ENCODE assay signal across 9 cellular contexts in the genomic region with DNA sequence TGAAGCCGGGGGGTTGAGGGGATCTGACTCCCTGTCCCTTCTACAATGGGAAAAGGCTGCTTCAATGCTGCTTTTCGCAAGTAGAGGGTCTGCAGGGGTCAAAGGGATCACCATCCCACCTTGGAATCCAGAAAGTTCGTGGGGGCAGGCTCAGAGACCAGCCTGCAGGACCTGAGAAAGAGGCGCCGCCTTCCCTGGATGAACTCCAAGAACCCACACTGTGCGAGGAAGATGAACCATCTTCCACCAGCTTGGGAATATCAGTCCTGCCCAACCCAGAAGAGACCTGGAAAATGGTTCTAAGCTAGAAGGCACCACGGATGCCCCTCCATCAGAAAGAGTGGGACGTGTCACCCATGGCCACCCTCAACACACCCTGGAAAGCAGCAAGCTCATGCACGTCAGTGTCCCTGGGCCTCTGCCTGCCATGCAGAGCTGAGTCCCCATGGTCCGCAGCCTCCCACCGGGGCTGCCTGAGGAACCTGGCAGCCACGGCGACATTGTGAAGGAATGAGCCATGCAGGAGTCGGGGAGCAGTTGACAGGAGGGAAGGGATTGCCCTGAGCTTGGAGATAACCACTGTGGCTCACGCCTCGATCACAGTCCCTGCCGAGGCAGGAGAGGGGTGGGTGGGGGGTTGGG. TPM values are rescaled to one million over a fixed set of nuclear protein-coding genes. Genes with fewer than 3 reads are reported as not detected.
A peak's percentile ranks its signal among the peaks of the same experiment; 100 is the strongest.
DNase-seq lines count a peak whose midpoint lies in the region; ATAC-seq and TF ChIP-seq lines count a peak whose summit lies in the region.
"Had no signal": no experiment of that assay in that cellular context is flagged by ENCODE, and none has a peak within 500 bp of the region (broad histone marks: within the 10 kb centered on the region; RNA-seq: fewer than 3 reads in every experiment).

No MANE protein-coding gene starts in this region.

- H3K27ac Mint-ChIP-seq in activated B cell treated with CpG ODN at 0.5 μM for 24 hours: peak overlapping the region; percentile 76

- 72 to 76% methylated on average over 17 of the region's 17 CpGs for WGBS in heart right ventricle, 2 donors

- H3K4me1 Mint-ChIP-seq in activated B cell treated with CpG ODN at 0.5 μM for 24 hours: peaks cover 45% of the 10 kb centered on the region

- H3K4me1 ChIP-seq in HEK293 (ENCODE audit: control insufficient read depth, insufficient read depth, low read length): peaks cover 20% of the 10 kb centered on the region
- peaks cover 0 to 60% (median 20%) of the 10 kb centered on the region in 9 donors for H3K4me1 ChIP-seq in heart right ventricle

- H3K9me3 ChIP-seq in HEK293 (ENCODE audit: control insufficient read depth, insufficient read depth, low read depth, low read length) (no peaks in the 10 kb centered on the region), heart right ventricle (no peaks in the 10 kb centered on the region)

- H3K36me3 ChIP-seq in HEK293 (ENCODE audit: control insufficient read depth in 2 of 2, insufficient read depth in 1 of 2, low read length in 2 of 2) (peaks cover 0 to 6% of the 10 kb centered on the region in 2 experiments; a peak in 2 of 3 replicates), heart right ventricle (peaks cover 0 to 52% (median 16%) of the 10 kb centered on the region in 9 donors)

- POLR2A ChIA-PET in HEK293 (lab: Yijun Ruan, JAX) (interaction anchor here (0.8 to 4.1 kb wide), 8 partner anchors 15 to 57 kb away, joined by 3 to 14 read pairs (median 4); a partner anchor contains a TSS), activated B cell treated with CpG ODN at 0.5 μM for 24 hours (lab: Charles Lee) (interaction anchor here (0.8 to 2.1 kb wide), 4 partner anchors 15 to 110 kb away, joined by 6 to 15 read pairs (median 6); a partner anchor contains a TSS)

- no peaks in the 10 kb centered on the region for H3K27me3 ChIP-seq in heart right ventricle

- CTCF ChIA-PET in HEK293 (lab: Yijun Ruan, JAX): interaction anchor here (0.6 to 1.9 kb wide), 3 partner anchors 31 to 286 kb away, joined by 4 to 6 read pairs (median 4); no protein-coding TSS in a partner anchor
- CTCF ChIA-PET in activated B cell treated with CpG ODN at 0.5 μM for 24 hours (lab: Charles Lee): interaction anchor here (1.4 kb wide), 2 partner anchors 31 to 56 kb away, joined by 3 to 4 read pairs; no protein-coding TSS in a partner anchor

- H3K4me3 ChIP-seq in HEK293 (ENCODE audit: low read depth, low read length) (no peak overlapping the region), heart right ventricle (no peak overlapping the region), skin epidermis (no peak overlapping the region)

- intact Hi-C loops in activated B cell treated with CpG ODN at 0.5 μM for 24 hours (cut with micrococcal nuclease) (no loop called here), heart right ventricle (cut with DNase I) (no loop called here)

- no peak overlapping the region for H3K4me3 Mint-ChIP-seq in activated B cell treated with CpG ODN at 0.5 μM for 24 hours

- H3K27ac ChIP-seq in HEK293 (ENCODE audit: extremely low read depth, low read depth, low read length): peak overlapping the region; percentile 63
- H3K27ac ChIP-seq in heart right ventricle: peak overlapping the region in 9 of 10 donors; percentile 5 to 84 (median 74)
- peak overlapping the region in 20 of 21 experiments; percentile 3 to 86 (median 59) for H3K27ac ChIP-seq in skin epidermis

- ATAC-seq in activated B cell treated with CpG ODN at 0.5 μM for 24 hours (ENCODE audit: low read depth): no peak
- peak in 3 of 8 donors; percentile 4 to 15 (median 7) for ATAC-seq in heart right ventricle
- ATAC-seq in HG03139 (IDR thresholded peaks at IDR 0.05; ENCODE audit: unreplicated experiment): no peak
- ATAC-seq in HG02623 (IDR thresholded peaks at IDR 0.05; ENCODE audit: unreplicated experiment): no peak
- no peak for ATAC-seq in HG02885 (IDR thresholded peaks at IDR 0.05; ENCODE audit: poor library complexity, unreplicated experiment)

- no peak for TF ChIP-seq CTCF in HEK293 (tag by site-specific recombination; IDR thresholded peaks at IDR 0.05)
- no peak for TF ChIP-seq CTCF in activated B cell treated with CpG ODN at 0.5 μM for 24 hours (IDR thresholded peaks at IDR 0.05)
- no peak for TF ChIP-seq CTCF in heart right ventricle (IDR thresholded peaks at IDR 0.05)

- DNase-seq in activated B cell treated with CpG ODN at 0.5 μM for 24 hours: no peak
- no peak for DNase-seq in heart right ventricle
- no peak for DNase-seq in NCI-H82 (lab: John Stamatoyannopoulos, UW)
- DNase-seq: activated CD8-positive, alpha-beta memory T cell treated with anti-CD3 and anti-CD28 coated beads for 24 hours had no signal

- no peaks in the 10 kb centered on the region for H3K27me3 Mint-ChIP-seq in activated B cell treated with CpG ODN at 0.5 μM for 24 hours

- no peaks in the 10 kb centered on the region for H3K9me3 Mint-ChIP-seq in activated B cell treated with CpG ODN at 0.5 μM for 24 hours

- peaks cover 8% of the 10 kb centered on the region for H3K36me3 Mint-ChIP-seq in activated B cell treated with CpG ODN at 0.5 μM for 24 hours (ENCODE audit: low read depth)

TF ChIP-seq in HEK293, 187 proteins besides CTCF, POLR2A, EP300 and RAD21:
- 0 out of 2 replicates have a peak, but pooled peaks have one; percentile 8 for TF ChIP-seq MZF1 (tag by site-specific recombination; IDR thresholded peaks at IDR 0.05; ENCODE audit: borderline replicate concordance)
- TF ChIP-seq ZNF544 (tag by site-specific recombination; IDR thresholded peaks at IDR 0.05): no peak
- peak; percentile 64 for TF ChIP-seq ZIC2 (tag by site-specific recombination; IDR thresholded peaks at IDR 0.05)

RNA-seq across cellular contexts. Expression of a gene that starts 14.6 kb away (rescaled TPM):
- total RNA-seq in activated B cell treated with CpG ODN at 0.5 μM for 24 hours: 4.5 and 6.2 TPM in 2 replicates
- 10 to 100 TPM in 3 of 10 donors, 1 to 10 TPM in 7; 4.5 to 11.6 (median 6.3) TPM for total RNA-seq in heart right ventricle
- polyA plus RNA-seq in heart right ventricle: 1 to 10 TPM; 2.7 to 3.1 TPM

RNA-seq across cellular contexts. Expression of a gene that starts 21.2 kb away (rescaled TPM):
- total RNA-seq in activated B cell treated with CpG ODN at 0.5 μM for 24 hours (61.8 and 68.1 TPM in 2 replicates), heart right ventricle (100 to 1,000 TPM in 2 of 10 donors, 10 to 100 TPM in 8; 65.1 to 114 (median 83.8) TPM)
- polyA plus RNA-seq in heart right ventricle: 100 to 1,000 TPM in 1 of 2 donors, 10 to 100 TPM in 1; 89.4 to 184 TPM

RNA-seq across cellular contexts. Expression of a gene that starts 21.4 kb away (rescaled TPM):
- total RNA-seq in activated B cell treated with CpG ODN at 0.5 μM for 24 hours (27.6 and 32.1 TPM in 2 replicates), heart right ventricle (10 to 100 TPM; 13.4 to 25.5 (median 19.7) TPM)
- polyA plus RNA-seq in heart right ventricle: 10 to 100 TPM; 13.0 to 79.9 TPM

RNA-seq across cellular contexts. Expression of a gene that starts 28.9 kb away (rescaled TPM):
- total RNA-seq in activated B cell treated with CpG ODN at 0.5 μM for 24 hours (not detected in 2 replicates), heart right ventricle (not detected)
- not detected for polyA plus RNA-seq in heart right ventricle

RNA-seq across cellular contexts. Expression of a gene that starts 30.4 kb away (rescaled TPM):
- total RNA-seq in activated B cell treated with CpG ODN at 0.5 μM for 24 hours (1.5 and 2.2 TPM in 2 replicates), heart right ventricle (10 to 100 TPM in 5 of 10 donors, 1 to 10 TPM in 5; 4.1 to 19.8 (median 10.3) TPM)
- 10 to 100 TPM; 10.0 to 13.2 TPM for polyA plus RNA-seq in heart right ventricle
